8 cellular contexts compared by ENCODE assay signal in the genomic region with DNA sequence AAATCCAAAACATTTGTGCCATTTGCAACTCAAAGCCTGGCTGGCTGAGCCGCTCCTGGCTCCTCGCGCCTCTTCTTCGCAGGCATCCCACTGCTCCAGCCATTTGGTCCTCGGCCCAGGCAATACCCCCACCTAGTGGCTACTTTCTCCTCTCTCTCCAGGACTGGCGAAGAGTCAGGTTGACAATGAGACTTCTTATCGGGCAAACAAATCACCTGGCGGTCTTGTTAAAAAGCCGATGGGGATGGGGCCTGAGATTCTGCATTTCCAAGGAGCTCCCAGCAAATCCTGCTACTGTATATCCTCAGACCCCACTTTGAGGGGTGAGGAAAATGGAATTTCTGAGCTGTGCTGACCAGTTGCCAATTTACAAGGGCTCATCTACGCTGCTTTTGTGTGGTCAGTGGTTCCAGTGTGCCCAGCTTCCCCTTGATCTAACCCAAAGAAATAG.
DNase-seq lines count a peak whose midpoint lies in the region; ATAC-seq and TF ChIP-seq lines count a peak whose summit lies in the region.

No MANE protein-coding gene starts in this region.

- H2BK5ac ChIP-seq in neuronal stem cell (ENCODE audit: low read length): no peak overlapping the region

- no peak overlapping the region for H3K14ac ChIP-seq in neuronal stem cell (ENCODE audit: low read length)

- no peak for ATAC-seq in HG02970 (IDR thresholded peaks at IDR 0.05; ENCODE audit: low FRiP score, unreplicated experiment)

- peak; percentile 59 for DNase-seq in activated CD8-positive, alpha-beta memory T cell treated with anti-CD3 and anti-CD28 coated beads for 24 hours
- no peak for DNase-seq in activated CD8-positive, alpha-beta memory T cell treated with anti-CD3 and anti-CD28 coated beads, Interleukin-2, amount 50 U/mL, for 4 hours
- DNase-seq in LHCN-M2 (ENCODE audit: low read depth) (peak; percentile 51), T1000 (lab: John Stamatoyannopoulos, UW) (peak; percentile 9), fibroblast of lung (ENCODE audit: low read depth in 2 of 2) (peak; percentile 36 to 48), neuronal stem cell (ENCODE audit: low spot score) (peak; percentile 56), activated gamma-delta T cell treated with Interleukin-2 at 50 U/mL for 16 hours (no peak)

- no peak overlapping the region for H2AFZ ChIP-seq in fibroblast of lung (ENCODE audit: low read length)
- no peak overlapping the region for H2AFZ ChIP-seq in neuronal stem cell (ENCODE audit: low read length)

- no peaks in the 10 kb centered on the region for H3K27me3 ChIP-seq in fibroblast of lung (ENCODE audit: control insufficient read depth, insufficient read depth, low read length)
- H3K27me3 ChIP-seq in neuronal stem cell (ENCODE audit: control insufficient read depth in 3 of 3, insufficient read depth in 3 of 3, low read depth in 1 of 3, low read length in 3 of 3): peaks cover 0 to 3% (median 0%) of the 10 kb centered on the region in 3 experiments

- no peaks in the 10 kb centered on the region for H3K79me1 ChIP-seq in neuronal stem cell (ENCODE audit: low read depth, low read length)

- H3K9me3 ChIP-seq in fibroblast of lung (ENCODE audit: control insufficient read depth, insufficient read depth, low read depth, low read length) (no peaks in the 10 kb centered on the region), neuronal stem cell (replicated peaks in 1 of 2; ENCODE audit: control insufficient read depth in 2 of 2, insufficient read depth in 1 of 2, low read depth in 1 of 2, low read length in 2 of 2) (no peaks in the 10 kb centered on the region)

- no peaks in the 10 kb centered on the region for H4K20me1 ChIP-seq in fibroblast of lung (ENCODE audit: control insufficient read depth, extremely low read depth, insufficient read depth, low read length)

- no CpG with 5 or more reads among the region's 10 CpGs for WGBS in neuronal stem cell (ENCODE audit: extremely low coverage in 2 of 2, insufficient read length in 2 of 2, insufficient replicate concordance in 1 of 2), 2 donors

- H3K4me3 ChIP-seq in fibroblast of lung (replicated peaks in 1 of 4; ENCODE audit: control extremely low read depth in 1 of 4, insufficient read depth in 1 of 4, low read depth in 3 of 4, low read length in 4 of 4) (no peak overlapping the region), neuronal stem cell (ENCODE audit: low read length in 2 of 2) (no peak overlapping the region)

- no peaks in the 10 kb centered on the region for H3K4me1 ChIP-seq in fibroblast of lung (ENCODE audit: control insufficient read depth, extremely low read depth, insufficient read depth, low read length)
- H3K4me1 ChIP-seq in neuronal stem cell (ENCODE audit: control insufficient read depth in 2 of 2, insufficient read depth in 1 of 2, low read depth in 1 of 2, low read length in 2 of 2): no peaks in the 10 kb centered on the region

- H4K8ac ChIP-seq in neuronal stem cell (ENCODE audit: low read depth, low read length): no peak overlapping the region

- no peak overlapping the region for H3K23ac ChIP-seq in neuronal stem cell (ENCODE audit: low read depth, low read length, poor library complexity)

- no peaks in the 10 kb centered on the region for H3K36me3 ChIP-seq in fibroblast of lung (ENCODE audit: control insufficient read depth, insufficient read depth, low read length)
- H3K36me3 ChIP-seq in neuronal stem cell (replicated peaks in 1 of 2; ENCODE audit: control insufficient read depth in 2 of 2, insufficient read depth in 2 of 2, low read length in 2 of 2): no peaks in the 10 kb centered on the region

- no peak overlapping the region for H4K91ac ChIP-seq in neuronal stem cell (ENCODE audit: low read depth, low read length, poor library complexity)

- TF ChIP-seq CTCF in fibroblast of lung (conservative IDR thresholded peaks at IDR 0.05 in 1 of 2, IDR thresholded peaks at IDR 0.05 in 1 of 2; ENCODE audit: low read depth in 1 of 2, low read length in 2 of 2): peak; percentile 71 to 88

- no peak overlapping the region for H2BK120ac ChIP-seq in neuronal stem cell (ENCODE audit: low read depth, low read length)

- no peak overlapping the region for H2AK5ac ChIP-seq in neuronal stem cell (ENCODE audit: low read depth, low read length)

- no peak overlapping the region for H3K4ac ChIP-seq in neuronal stem cell (ENCODE audit: low read length)

- H3K79me2 ChIP-seq in fibroblast of lung (ENCODE audit: control insufficient read depth, insufficient read depth, low read length): no peaks in the 10 kb centered on the region

- no peak overlapping the region for H2BK12ac ChIP-seq in neuronal stem cell (ENCODE audit: low read length)

- H3K4me2 ChIP-seq in fibroblast of lung (ENCODE audit: extremely low read depth, insufficient read depth, low read length): no peak overlapping the region
- H3K4me2 ChIP-seq in neuronal stem cell (ENCODE audit: insufficient read depth, low read length, poor library complexity, severe bottlenecking): no peak overlapping the region

- H3K9ac ChIP-seq in fibroblast of lung (ENCODE audit: insufficient read depth, low read length) (no peak overlapping the region), neuronal stem cell (ENCODE audit: low read depth, low read length, poor library complexity) (no peak overlapping the region)

- H3K18ac ChIP-seq in neuronal stem cell (ENCODE audit: low read length): no peak overlapping the region

- no peak overlapping the region for H2BK15ac ChIP-seq in neuronal stem cell (ENCODE audit: low read length)

- no peak overlapping the region for H3K27ac ChIP-seq in fibroblast of lung (ENCODE audit: insufficient read depth, low read length)
- no peak overlapping the region for H3K27ac ChIP-seq in neuronal stem cell (replicated peaks; ENCODE audit: low read length)

Comparison
In these comparisons a context has a peak if more than half of its experiments do, and no peak if none do; other contexts are left out.
1. DNase-seq: peak in activated CD8-positive, alpha-beta memory T cell treated with anti-CD3 and anti-CD28 coated beads for 24 hours (single experiment), LHCN-M2 (single experiment), T1000 (single experiment), fibroblast of lung (2 of 2) and neuronal stem cell (single experiment); none in activated CD8-positive, alpha-beta memory T cell treated with anti-CD3 and anti-CD28 coated beads, Interleukin-2, amount 50 U/mL, for 4 hours (single experiment) and activated gamma-delta T cell treated with Interleukin-2 at 50 U/mL for 16 hours (single experiment).